18 cellular contexts compared by ENCODE assay signal in genomic region chr22:50696251-50696798, GRCh38. TPM values are rescaled to one million over a fixed set of nuclear protein-coding genes. Genes with fewer than 3 reads are reported as not detected.
DNase-seq lines count a peak whose midpoint lies in the region; ATAC-seq and TF ChIP-seq lines count a peak whose summit lies in the region.
"Had no signal": no experiment of that assay in that cellular context is flagged by ENCODE, and none has a peak within 500 bp of the region (broad histone marks: within the 10 kb centered on the region; RNA-seq: fewer than 3 reads in every experiment).

No MANE protein-coding gene starts in this region.

- WGBS in esophagus, 2 donors = 42 to 45% methylated on average over 21 of the region's 21 CpGs

- no peak for DNase-seq in activated naive CD4-positive, alpha-beta T cell treated with anti-CD3 and anti-CD28 coated beads, Interleukin-2, amount 50 U/mL, for 72 hours (ENCODE audit: low spot score in 2 of 2)
- DNase-seq in upper lobe of right lung (no peak), NCI-H2107 treated with DMSO at 0.1 percent for 48 hours (lab: John Stamatoyannopoulos, UW; ENCODE audit: unreplicated experiment) (no peak), NCI-H1105 (lab: John Stamatoyannopoulos, UW) (no peak), HT-29 (ENCODE audit: low spot score) (no peak)
- DNase-seq: activated CD4-positive, alpha-beta T cell treated with anti-CD3 and anti-CD28 coated beads, Interleukin-2, amount 50 U/mL, for 48 hours; central memory CD4-positive, alpha-beta T cell; NCI-H1436; NCI-H524 treated with DMSO at 0.1 percent for 48 hours; stimulated activated CD4-positive, alpha-beta T cell treated with anti-CD3 and anti-CD28 coated beads, Interleukin-12 subunit alpha, Interleukin-12 subunit beta, amount 100 ng/mL, for 4 hours; tibial artery had no signal

- no peak for ATAC-seq in activated naive CD4-positive, alpha-beta T cell treated with anti-CD3 and anti-CD28 coated beads, Interleukin-2, amount 50 U/mL, for 72 hours
- ATAC-seq in upper lobe of right lung = no peak
- ATAC-seq: T-helper 17 cell had no signal

- H3K9me3 ChIP-seq in esophagus (ENCODE audit: control insufficient read depth in 2 of 2, insufficient read depth in 1 of 2, low read depth in 1 of 2, low read length in 1 of 2) (no peaks in the 10 kb centered on the region), upper lobe of right lung (no peaks in the 10 kb centered on the region)
- H3K9me3 ChIP-seq: tibial artery had no signal

- TF ChIP-seq CTCF in nephron (IDR thresholded peaks at IDR 0.05; ENCODE audit: unreplicated experiment in 3 of 3) (no peak), upper lobe of right lung (IDR thresholded peaks at IDR 0.05) (no peak)

- peak overlapping the region; percentile 17 for H3K27ac Mint-ChIP-seq in activated naive CD4-positive, alpha-beta T cell treated with anti-CD3 and anti-CD28 coated beads, Interleukin-2, amount 50 U/mL, for 24 hours
- no peak overlapping the region for H3K27ac Mint-ChIP-seq in activated naive CD4-positive, alpha-beta T cell treated with anti-CD3 and anti-CD28 coated beads, Interleukin-2, amount 50 U/mL, for 72 hours
- no peak overlapping the region for H3K27ac Mint-ChIP-seq in nephron
- H3K27ac Mint-ChIP-seq: activated T-helper 2 cell treated with anti-CD3 and anti-CD28 coated beads, Interferon-gamma antibody, Interleukin-2, Interleukin-4, amounts not matched to agents 10 μg/mL and 5 μg/mL and 100 μg/mL, durations not matched to agents 14 hours and 24 hours and 36 hours; T-helper 17 cell had no signal

- H3K36me3 ChIP-seq in esophagus (ENCODE audit: control insufficient read depth in 2 of 2, insufficient read depth in 2 of 2, low read length in 1 of 2) = peaks cover 0 to 8% of the 10 kb centered on the region in 2 donors
- H3K36me3 ChIP-seq in upper lobe of right lung = no peaks in the 10 kb centered on the region
- H3K36me3 ChIP-seq: tibial artery had no signal

- H3K27me3 Mint-ChIP-seq in activated naive CD4-positive, alpha-beta T cell treated with anti-CD3 and anti-CD28 coated beads, Interleukin-2, amount 50 U/mL, for 24 hours = no peaks in the 10 kb centered on the region
- H3K27me3 Mint-ChIP-seq in nephron (ENCODE audit: low read depth) = peaks cover 7% of the 10 kb centered on the region

- no peaks in the 10 kb centered on the region for H3K4me1 Mint-ChIP-seq in activated naive CD4-positive, alpha-beta T cell treated with anti-CD3 and anti-CD28 coated beads, Interleukin-2, amount 50 U/mL, for 24 hours
- peaks cover 5% of the 10 kb centered on the region for H3K4me1 Mint-ChIP-seq in nephron

- no peak overlapping the region for H3K4me3 Mint-ChIP-seq in activated naive CD4-positive, alpha-beta T cell treated with anti-CD3 and anti-CD28 coated beads, Interleukin-2, amount 50 U/mL, for 24 hours
- peak overlapping the region; percentile 82 to 85 (median 83) for H3K4me3 Mint-ChIP-seq in nephron
- H3K4me3 Mint-ChIP-seq: T-helper 17 cell had no signal

- H3K36me3 Mint-ChIP-seq in activated naive CD4-positive, alpha-beta T cell treated with anti-CD3 and anti-CD28 coated beads, Interleukin-2, amount 50 U/mL, for 24 hours = no peaks in the 10 kb centered on the region
- no peaks in the 10 kb centered on the region for H3K36me3 Mint-ChIP-seq in activated naive CD4-positive, alpha-beta T cell treated with anti-CD3 and anti-CD28 coated beads, Interleukin-2, amount 50 U/mL, for 72 hours
- no peaks in the 10 kb centered on the region for H3K36me3 Mint-ChIP-seq in nephron (ENCODE audit: low read depth)

- H3K27ac ChIP-seq in esophagus (ENCODE audit: low read depth in 2 of 2, low read length in 1 of 2) (peak overlapping the region; percentile 68 to 82), upper lobe of right lung (no peak overlapping the region)
- H3K27ac ChIP-seq: tibial artery had no signal

- intact Hi-C loops in upper lobe of right lung (cut with DNase I) = no loop called here

- H3K27me3 ChIP-seq in esophagus (ENCODE audit: control insufficient read depth in 1 of 2, insufficient read depth in 2 of 2, low read length in 2 of 2) (no peaks in the 10 kb centered on the region), upper lobe of right lung (no peaks in the 10 kb centered on the region)

- H3K9me3 Mint-ChIP-seq in activated naive CD4-positive, alpha-beta T cell treated with anti-CD3 and anti-CD28 coated beads, Interleukin-2, amount 50 U/mL, for 24 hours = no peaks in the 10 kb centered on the region
- peaks cover 0 to 6% of the 10 kb centered on the region in 2 donors for H3K9me3 Mint-ChIP-seq in activated naive CD4-positive, alpha-beta T cell treated with anti-CD3 and anti-CD28 coated beads, Interleukin-2, amount 50 U/mL, for 72 hours
- peaks cover 4% of the 10 kb centered on the region for H3K9me3 Mint-ChIP-seq in nephron
- H3K9me3 Mint-ChIP-seq: activated T-helper 2 cell treated with anti-CD3 and anti-CD28 coated beads, Interferon-gamma antibody, Interleukin-2, Interleukin-4, amounts not matched to agents 10 μg/mL and 5 μg/mL and 100 μg/mL, durations not matched to agents 14 hours and 24 hours and 36 hours had no signal

- H3K4me3 ChIP-seq in esophagus (ENCODE audit: low read depth in 1 of 2, low read length in 2 of 2) (peak overlapping the region in 1 of 2 donors; percentile 9), upper lobe of right lung (peak overlapping the region; percentile 29)

- H3K4me1 ChIP-seq in esophagus (ENCODE audit: control insufficient read depth in 2 of 2, insufficient read depth in 2 of 2, low read length in 1 of 2) (peaks cover 0 to 18% of the 10 kb centered on the region in 2 donors), upper lobe of right lung (peaks cover 17% of the 10 kb centered on the region)

RNA-seq across cellular contexts. Expression of gene SHANK3, which starts 23.7 kb away (rescaled TPM):
- total RNA-seq in activated naive CD4-positive, alpha-beta T cell treated with anti-CD3 and anti-CD28 coated beads, Interleukin-2, amount 50 U/mL, for 72 hours = under 1 TPM in 1 of 2 donors, not detected in 1; 0.66 TPM
- polyA plus RNA-seq in esophagus = 1 to 10 TPM; 4.1 to 9.0 TPM
- total RNA-seq in upper lobe of right lung = 59.9 TPM
- total RNA-seq in HT-29 (2014; rRNA removed; shearing (Covaris generic)) = not detected in 2 replicates

RNA-seq across cellular contexts. Expression of gene ACR, which starts 41.7 kb away (rescaled TPM):
- total RNA-seq in activated naive CD4-positive, alpha-beta T cell treated with anti-CD3 and anti-CD28 coated beads, Interleukin-2, amount 50 U/mL, for 72 hours = not detected
- under 1 TPM; 0.14 to 0.20 TPM for polyA plus RNA-seq in esophagus
- 4.5 TPM for total RNA-seq in upper lobe of right lung
- not detected in 2 replicates for total RNA-seq in HT-29 (2014; rRNA removed; shearing (Covaris generic))
- total RNA-seq: A172; activated T-helper 2 cell treated with anti-CD3 and anti-CD28 coated beads, Interferon-gamma antibody, Interleukin-2, Interleukin-4, amounts not matched to agents 10 μg/mL and 5 μg/mL and 100 μg/mL, durations not matched to agents 14 hours and 24 hours and 36 hours; fibroblast of villous mesenchyme; T-helper 17 cell had no signal

Comparison
In these comparisons a context has a peak if more than half of its experiments do, and no peak if none do; other contexts are left out.
1. RNA of gene SHANK3, which starts 23.7 kb away (total RNA-seq): 59.9 TPM in upper lobe of right lung (single experiment); 0.66 TPM in activated naive CD4-positive, alpha-beta T cell treated with anti-CD3 and anti-CD28 coated beads, Interleukin-2, amount 50 U/mL, for 72 hours and not detected in HT-29; every median in the first group is over 10 times any median in the second.